Comparison of ENCODE assay signal across 8 cellular contexts in genomic region chr1:32901823-32902534, GRCh38. TPM values are rescaled to one million over a fixed set of nuclear protein-coding genes. Genes with fewer than 3 reads are reported as not detected.
DNase-seq lines count a peak whose midpoint lies in the region; ATAC-seq and TF ChIP-seq lines count a peak whose summit lies in the region.

No MANE protein-coding gene starts in this region.

- no peak for DNase-seq in GM12864 (ENCODE audit: low read depth)
- no peak for DNase-seq in fibroblast of the aortic adventitia (ENCODE audit: low read depth)
- DNase-seq in NCI-H69 (lab: John Stamatoyannopoulos, UW), result no peak
- DNase-seq in EL, result no peak

- H3K4me3 ChIP-seq in GM12864 (ENCODE audit: low read depth, low read length) (peak overlapping the region; percentile 28; the same call in 1 of the 2 replicates), SU-DHL-6 (ENCODE audit: insufficient read depth, low read length, poor library complexity, severe bottlenecking) (peak overlapping the region; percentile 47), fibroblast of the aortic adventitia (ENCODE audit: low read depth, low read length) (peak overlapping the region; percentile 73), rectal smooth muscle tissue (ENCODE audit: low read length) (peak overlapping the region; percentile 62)

- H3K36me3 ChIP-seq in SU-DHL-6 (ENCODE audit: low read length), result no peaks in the 10 kb centered on the region
- no peaks in the 10 kb centered on the region for H3K36me3 ChIP-seq in rectal smooth muscle tissue (ENCODE audit: control insufficient read depth, insufficient read depth, low read length)

- no peaks in the 10 kb centered on the region for H3F3A ChIP-seq in SU-DHL-6 (ENCODE audit: insufficient read depth)

- no peak overlapping the region for H2AFZ ChIP-seq in SU-DHL-6 (ENCODE audit: low read depth, low read length, severe bottlenecking)

- ATAC-seq in HG02610 (IDR thresholded peaks at IDR 0.05; ENCODE audit: unreplicated experiment) (no peak), HG03095 (IDR thresholded peaks at IDR 0.05; ENCODE audit: unreplicated experiment) (no peak)

- no peaks in the 10 kb centered on the region for H3K27me3 ChIP-seq in SU-DHL-6 (ENCODE audit: low read length)
- no peaks in the 10 kb centered on the region for H3K27me3 ChIP-seq in rectal smooth muscle tissue (ENCODE audit: control insufficient read depth, insufficient read depth, low read length)

- no peaks in the 10 kb centered on the region for H3K9me2 ChIP-seq in SU-DHL-6 (replicated peaks; ENCODE audit: insufficient read depth, low read length)

- no peak overlapping the region for H3K27ac ChIP-seq in SU-DHL-6 (ENCODE audit: low read depth, low read length)
- no peak overlapping the region for H3K27ac ChIP-seq in rectal smooth muscle tissue (ENCODE audit: low read depth, low read length)

- H3K4me2 ChIP-seq in SU-DHL-6 (ENCODE audit: low read depth, low read length, poor library complexity, severe bottlenecking), result peak overlapping the region; percentile 56

- no peaks in the 10 kb centered on the region for H4K20me1 ChIP-seq in SU-DHL-6 (ENCODE audit: low read depth, low read length)

- peak overlapping the region; percentile 26; the same call in 1 of the 2 replicates for H3K9ac ChIP-seq in SU-DHL-6 (ENCODE audit: low read length)
- peak overlapping the region; percentile 35 for H3K9ac ChIP-seq in rectal smooth muscle tissue (ENCODE audit: low read length)

- TF ChIP-seq CTCF in GM12864 (IDR thresholded peaks at IDR 0.05; ENCODE audit: low read depth, low read length, missing control alignments), result no peak
- no peak for TF ChIP-seq CTCF in SU-DHL-6 (IDR thresholded peaks at IDR 0.05; ENCODE audit: insufficient read depth, low read length, poor library complexity, severe bottlenecking)
- TF ChIP-seq CTCF in fibroblast of the aortic adventitia (IDR thresholded peaks at IDR 0.05; ENCODE audit: insufficient read depth, low read length), result no peak

- no peaks in the 10 kb centered on the region for H3K79me2 ChIP-seq in SU-DHL-6 (ENCODE audit: insufficient read depth, low read length)

- no peaks in the 10 kb centered on the region for H3K9me3 ChIP-seq in SU-DHL-6 (ENCODE audit: insufficient read depth, low read length)

- H3K4me1 ChIP-seq in rectal smooth muscle tissue (ENCODE audit: control insufficient read depth, insufficient read depth, low read length), result no peaks in the 10 kb centered on the region

RNA-seq across cellular contexts. Expression of gene TMEM54, which starts 0.8 kb away (rescaled TPM):
- 33.1 and 38.4 TPM in 2 replicates for total RNA-seq in fibroblast of the aortic adventitia (ENCODE audit: low replicate concordance)

RNA-seq across cellular contexts. Expression of gene HPCA, which starts 15.7 kb away (rescaled TPM):
- total RNA-seq in fibroblast of the aortic adventitia (ENCODE audit: low replicate concordance), result 0.49 TPM in 1 of 2 replicates, not detected in the other

RNA-seq across cellular contexts. Expression of gene FNDC5, which starts 31.3 kb away (rescaled TPM):
- total RNA-seq in fibroblast of the aortic adventitia (ENCODE audit: low replicate concordance), result 0.41 and 0.99 TPM in 2 replicates
